8 cellular contexts compared by ENCODE assay signal in genomic region chr3:112734718-112735350, GRCh38.
DNase-seq lines count a peak whose midpoint lies in the region; ATAC-seq and TF ChIP-seq lines count a peak whose summit lies in the region.

No MANE protein-coding gene starts in this region.

- peak overlapping the region; percentile 59 for H3K27ac Mint-ChIP-seq in T-helper 1 cell treated with Interleukin-12 subunit alpha and Interleukin-12 subunit beta and Interleukin-4 antibody, amounts not matched to agents 30 μg/mL and 1 μg/mL, for 36 hours

- intact Hi-C loops in adrenal gland (cut with DNase I): loop anchor here (5.0 to 10.0 kb wide), 2 partner anchors 240 to 242 kb away; partner anchors contain the start of gene CD200R1 (in 2 of the 2)

- 56 to 62% (median 59%) methylated on average over 11 to 12 of the region's 12 CpGs for WGBS in adrenal gland, 4 donors

- peaks cover 42% of the 10 kb centered on the region for H3K4me1 Mint-ChIP-seq in T-helper 1 cell treated with Interleukin-12 subunit alpha and Interleukin-12 subunit beta and Interleukin-4 antibody, amounts not matched to agents 30 μg/mL and 1 μg/mL, for 36 hours (ENCODE audit: low read depth)

- TF ChIP-seq CTCF in adrenal gland (IDR thresholded peaks at IDR 0.05): peak; percentile 52 to 74 (median 65)

- peaks cover 4% of the 10 kb centered on the region for H3K36me3 Mint-ChIP-seq in T-helper 1 cell treated with Interleukin-12 subunit alpha and Interleukin-12 subunit beta and Interleukin-4 antibody, amounts not matched to agents 30 μg/mL and 1 μg/mL, for 36 hours (ENCODE audit: low read depth)

- no peak overlapping the region for H3K27ac ChIP-seq in adrenal gland

- H3K4me3 ChIP-seq in adrenal gland: no peak overlapping the region

- DNase-seq in ACHN (peak; percentile 63), NCI-H1092 treated with DMSO at 0.1 percent for 48 hours (lab: John Stamatoyannopoulos, UW) (peak; percentile 56), adrenal gland (peak; percentile 42 to 74 (median 50)), iPS DF 19.7 (ENCODE audit: low read depth, low spot score) (peak; percentile 52)
- peak; percentile 23 to 28 for DNase-seq in stimulated activated CD4-positive, alpha-beta T cell treated with anti-CD3 and anti-CD28 coated beads, Interleukin-15, amount 100 ng/mL, for 1 hour (ENCODE audit: low read depth in 1 of 2, low spot score in 1 of 2)

- no peaks in the 10 kb centered on the region for H3K4me1 ChIP-seq in adrenal gland (replicated peaks in 1 of 2)

- no peak overlapping the region for H3K4me3 Mint-ChIP-seq in T-helper 1 cell treated with Interleukin-12 subunit alpha and Interleukin-12 subunit beta and Interleukin-4 antibody, amounts not matched to agents 30 μg/mL and 1 μg/mL, for 36 hours

- H3K27me3 Mint-ChIP-seq in T-helper 1 cell treated with Interleukin-12 subunit alpha and Interleukin-12 subunit beta and Interleukin-4 antibody, amounts not matched to agents 30 μg/mL and 1 μg/mL, for 36 hours (ENCODE audit: low read depth): no peaks in the 10 kb centered on the region

- in situ Hi-C loops in ACHN (cut with HindIII; ENCODE audit: low pct_ligation_motif_present, low pct_unique_long_range_greater_than_20kb, low sequenced_read_pairs): no loop called here

- H3K36me3 ChIP-seq in adrenal gland (replicated peaks in 1 of 2): no peaks in the 10 kb centered on the region

- no peaks in the 10 kb centered on the region for H3K27me3 ChIP-seq in adrenal gland

- ATAC-seq in GM18867 (IDR thresholded peaks at IDR 0.05; ENCODE audit: unreplicated experiment) (peak; percentile 54), HG03439 (IDR thresholded peaks at IDR 0.05; ENCODE audit: unreplicated experiment) (no peak)

- no peak for TF ChIP-seq POLR2A in adrenal gland (IDR thresholded peaks at IDR 0.05)

- H3K9me3 Mint-ChIP-seq in T-helper 1 cell treated with Interleukin-12 subunit alpha and Interleukin-12 subunit beta and Interleukin-4 antibody, amounts not matched to agents 30 μg/mL and 1 μg/mL, for 36 hours: no peaks in the 10 kb centered on the region

- H3K9me3 ChIP-seq in adrenal gland (replicated peaks in 1 of 3): no peaks in the 10 kb centered on the region
